Comparison of ENCODE assay signal across 21 cellular contexts in genomic region chr5:1304059-1304458, GRCh38.
DNase-seq lines count a peak whose midpoint lies in the region; ATAC-seq and FAIRE-seq lines count a peak whose summit lies in the region.
"Had no signal": no experiment of that assay in that cellular context is flagged by ENCODE, and none has a peak within 500 bp of the region (broad histone marks: within the 10 kb centered on the region; RNA-seq: fewer than 3 reads in every experiment).

No MANE protein-coding gene starts in this region.

- DNase-seq in AML-193 (lab: John Stamatoyannopoulos, UW) (peak; percentile 23 to 45), GM19239 (ENCODE audit: insufficient read length, low spot score) (no peak), NOMO-1 (lab: John Stamatoyannopoulos, UW; ENCODE audit: unreplicated experiment in 2 of 2) (peak; percentile 69 to 80), SIG-M5 (lab: John Stamatoyannopoulos, UW) (peak; percentile 15), GM03348 (ENCODE audit: low spot score) (no peak)
- DNase-seq in activated CD4-positive, alpha-beta T cell treated with anti-CD3 and anti-CD28 coated beads, Interleukin-2, amount 50 U/mL, for 1 hour, result no peak
- DNase-seq in activated CD4-positive, alpha-beta T cell treated with anti-CD3 and anti-CD28 coated beads for 48 hours, result no peak
- DNase-seq: 8988T; ACHN; CD4-positive, alpha-beta memory T cell; COR-L47; DMS79 treated with DMSO at 0.1 percent for 48 hours; NCI-H2029; NCI-H446 treated with DMSO at 0.1 percent for 48 hours; NCI-H526; NCI-H82; NK-92 treated with Interleukin-12 subunit alpha and Interleukin-12 subunit beta, amount 100 ng/mL, for 24 hours; PC-3; T-helper 1 cell had no signal

- no peak for ATAC-seq in GM18868 (IDR thresholded peaks at IDR 0.05; ENCODE audit: unreplicated experiment)
- ATAC-seq: HCT116, PC-3 had no signal

- FAIRE-seq in GM19239 (lab: Jason Lieb, UNC), result peak; percentile 8

Comparison
In these comparisons a context has a peak if more than half of its experiments do, and no peak if none do; other contexts are left out.
1. DNase-seq: peak in AML-193 (2 of 2), NOMO-1 (2 of 2) and SIG-M5 (single experiment); none in GM19239 (single experiment), activated CD4-positive, alpha-beta T cell treated with anti-CD3 and anti-CD28 coated beads, Interleukin-2, amount 50 U/mL, for 1 hour (single experiment), GM03348 (single experiment) and activated CD4-positive, alpha-beta T cell treated with anti-CD3 and anti-CD28 coated beads for 48 hours (single experiment).